21 cellular contexts compared by ENCODE assay signal in genomic region chr6:4378319-4378996, GRCh38.
DNase-seq lines count a peak whose midpoint lies in the region; ATAC-seq, FAIRE-seq and TF ChIP-seq lines count a peak whose summit lies in the region.
"Had no signal": no experiment of that assay in that cellular context is flagged by ENCODE, and none has a peak within 500 bp of the region (broad histone marks: within the 10 kb centered on the region; RNA-seq: fewer than 3 reads in every experiment).

No MANE protein-coding gene starts in this region.

- H4K12ac ChIP-seq in trophoblast cell (ENCODE audit: low read depth, low read length) = no peak overlapping the region

- H4K91ac ChIP-seq in H1 (replicated peaks; ENCODE audit: insufficient read length, low read length) = no peak overlapping the region
- peak overlapping the region; percentile 64 for H4K91ac ChIP-seq in trophoblast cell (ENCODE audit: low read depth, low read length)

- no peak overlapping the region for H2AFZ ChIP-seq in H1 (ENCODE audit: low read length)
- H2AFZ ChIP-seq in trophoblast cell (ENCODE audit: insufficient read depth, low read length, poor library complexity) = no peak overlapping the region
- H2AFZ ChIP-seq: GM23248 had no signal

- H2AK5ac ChIP-seq in H1 (ENCODE audit: low read depth, low read length) (no peak overlapping the region), trophoblast cell (ENCODE audit: low read length) (no peak overlapping the region)

- H3K18ac ChIP-seq in H1 (ENCODE audit: extremely low read depth, low read length) (peak overlapping the region; percentile 41; the same call in 1 of the 2 replicates), trophoblast cell (ENCODE audit: low read length) (peak overlapping the region; percentile 36)

- DNase-seq in natural killer cell treated with Interleukin-12 subunit alpha and Interleukin-12 subunit beta and Interleukin-15 and Interleukin-18, amount 100 ng/mL, for 72 hours (ENCODE audit: low spot score) = no peak
- DNase-seq in natural killer cell (no peak), H1 (ENCODE audit: low read depth in 1 of 2, low spot score in 2 of 2) (no peak), trophoblast cell (no peak), medulla oblongata (ENCODE audit: extremely low spot score) (no peak)
- no peak for DNase-seq in effector memory CD8-positive, alpha-beta T cell
- DNase-seq: ACHN; BE2C; C1 segment of cervical spinal cord; Caco-2; CD4-positive, CD25-positive, alpha-beta regulatory T cell; CD8-positive, alpha-beta memory T cell; GM23248; HCEC 1CT had no signal

- H4K20me1 ChIP-seq in H1 (replicated peaks in 1 of 2; ENCODE audit: control insufficient read depth in 1 of 2, insufficient read depth in 2 of 2, low read length in 2 of 2) = no peaks in the 10 kb centered on the region

- H3K4me1 ChIP-seq in H1 (replicated peaks in 1 of 4; ENCODE audit: control insufficient read depth in 3 of 4, insufficient read depth in 4 of 4, low read length in 3 of 4) (no peaks in the 10 kb centered on the region; a peak in 1 of 7 replicates), trophoblast cell (ENCODE audit: control insufficient read depth in 1 of 2, insufficient read depth in 2 of 2, low read length in 2 of 2) (peaks cover 5 to 11% of the 10 kb centered on the region in 2 experiments)
- H3K4me1 ChIP-seq: BE2C, Caco-2 had no signal

- TF ChIP-seq EP300 in H1 (IDR thresholded peaks at IDR 0.05; ENCODE audit: borderline replicate concordance in 1 of 2, low read depth in 2 of 2, low read length in 2 of 2) = no peak

- no peak overlapping the region for H4K5ac ChIP-seq in H1 (ENCODE audit: insufficient read length, low read depth, low read length)

- TF ChIP-seq RAD21 in H1 (IDR thresholded peaks at IDR 0.05 in 1 of 2, conservative IDR thresholded peaks at IDR 0.05 in 1 of 2; ENCODE audit: low read depth in 2 of 2, low read length in 2 of 2) = no peak

- no peak overlapping the region for H3K14ac ChIP-seq in H1 (ENCODE audit: insufficient read length)
- peak overlapping the region; percentile 68 for H3K14ac ChIP-seq in trophoblast cell (ENCODE audit: low read length)

- no peak for FAIRE-seq in H1 (lab: Jason Lieb, UNC)
- FAIRE-seq: A204.1, D721Med, G401.6, GM12891, GM19239, H54 had no signal

- H2BK5ac ChIP-seq in H1 (ENCODE audit: low read depth, low read length) (no peak overlapping the region), trophoblast cell (ENCODE audit: low read depth, low read length, poor library complexity) (no peak overlapping the region)

- H3K27me3 ChIP-seq in H1 (replicated peaks in 1 of 4; ENCODE audit: control insufficient read depth in 3 of 4, extremely low read depth in 1 of 4, insufficient read depth in 3 of 4, low read length in 3 of 4) = no peaks in the 10 kb centered on the region
- H3K27me3 ChIP-seq in trophoblast cell (ENCODE audit: insufficient read depth, low read length) = no peaks in the 10 kb centered on the region

- no peak overlapping the region for H2BK15ac ChIP-seq in H1 (ENCODE audit: low read length)

- no peak overlapping the region for H3K27ac Mint-ChIP-seq in natural killer cell treated with Interleukin-12 subunit alpha and Interleukin-12 subunit beta and Interleukin-15 and Interleukin-18, amount 100 ng/mL, for 72 hours
- no peak overlapping the region for H3K27ac Mint-ChIP-seq in natural killer cell
- no peak overlapping the region for H3K27ac Mint-ChIP-seq in effector memory CD8-positive, alpha-beta T cell
- H3K27ac Mint-ChIP-seq: CD4-positive, CD25-positive, alpha-beta regulatory T cell had no signal

- 87% methylated on average over 12 of the region's 12 CpGs; no CpG with 5 or more reads in 1 of the 2 experiments for WGBS in H1 (ENCODE audit: extremely low coverage in 1 of 2, insufficient coverage in 1 of 2, insufficient read length in 1 of 2, insufficient replicate concordance in 2 of 2, low coverage in 1 of 2, low lambda C conversion rate in 2 of 2, missing lambda C conversion rate in 1 of 2), 2 experiments
- WGBS in trophoblast cell (ENCODE audit: extremely low coverage, insufficient coverage, insufficient read length) = no CpG with 5 or more reads among the region's 12 CpGs

- H3K4me3 ChIP-seq in H1 (ENCODE audit: extremely low read depth in 1 of 4, insufficient read depth in 2 of 4, low read depth in 3 of 4, low read length in 4 of 4) (no peak overlapping the region), trophoblast cell (ENCODE audit: low read depth, low read length) (no peak overlapping the region)
- H3K4me3 ChIP-seq: GM23248 had no signal

- H3K27me3 Mint-ChIP-seq in natural killer cell treated with Interleukin-12 subunit alpha and Interleukin-12 subunit beta and Interleukin-15 and Interleukin-18, amount 100 ng/mL, for 72 hours = peaks cover 23% of the 10 kb centered on the region in 2 donors
- H3K27me3 Mint-ChIP-seq in natural killer cell (ENCODE audit: low read depth in 2 of 2) = peaks cover 18 to 39% of the 10 kb centered on the region in 2 donors
- peaks cover 47 to 90% of the 10 kb centered on the region in 2 donors for H3K27me3 Mint-ChIP-seq in effector memory CD8-positive, alpha-beta T cell
- H3K27me3 Mint-ChIP-seq: CD4-positive, CD25-positive, alpha-beta regulatory T cell had no signal

- H3K79me1 ChIP-seq in H1 (ENCODE audit: low read depth, low read length) = no peaks in the 10 kb centered on the region
- H3K79me1 ChIP-seq in trophoblast cell (ENCODE audit: low read length) = peaks cover 18% of the 10 kb centered on the region

- peaks cover 10% of the 10 kb centered on the region for H3K9me3 Mint-ChIP-seq in natural killer cell treated with Interleukin-12 subunit alpha and Interleukin-12 subunit beta and Interleukin-15 and Interleukin-18, amount 100 ng/mL, for 72 hours
- H3K9me3 Mint-ChIP-seq in natural killer cell = peaks cover 2 to 3% of the 10 kb centered on the region in 2 donors
- peaks cover 2 to 18% of the 10 kb centered on the region in 2 donors for H3K9me3 Mint-ChIP-seq in effector memory CD8-positive, alpha-beta T cell

- CTCF ChIA-PET in H1 (lab: Charles Lee; ENCODE audit: partially characterized antibody) = no interaction called here

- no peak overlapping the region for H3K56ac ChIP-seq in H1 (replicated peaks; ENCODE audit: insufficient read length, low read depth, low read length)

- TF ChIP-seq CTCF in natural killer cell (IDR thresholded peaks at IDR 0.05) (no peak), H1 (IDR thresholded peaks at IDR 0.05; ENCODE audit: control extremely low read depth in 1 of 3, insufficient read depth in 1 of 3, low read depth in 1 of 3, low read length in 3 of 3) (no peak)

- H3K23ac ChIP-seq in H1 (ENCODE audit: insufficient read length) (no peak overlapping the region), trophoblast cell (ENCODE audit: low read length) (no peak overlapping the region)

- no peaks in the 10 kb centered on the region for H3K23me2 ChIP-seq in H1 (ENCODE audit: low read depth, low read length)

- no peak for TF ChIP-seq POLR2A in H1 (IDR thresholded peaks at IDR 0.05; ENCODE audit: control extremely low read depth in 1 of 2, low read depth in 2 of 2, low read length in 2 of 2)

- POLR2A ChIA-PET in H1 (lab: Charles Lee; ENCODE audit: partially characterized antibody) = interaction anchor here (0.5 to 0.8 kb wide), 2 partner anchors 125 to 165 kb away, joined by 3 read pairs; no protein-coding TSS in a partner anchor

- H3K4me3 Mint-ChIP-seq in natural killer cell treated with Interleukin-12 subunit alpha and Interleukin-12 subunit beta and Interleukin-15 and Interleukin-18, amount 100 ng/mL, for 72 hours = no peak overlapping the region
- H3K4me3 Mint-ChIP-seq in natural killer cell = no peak overlapping the region
- no peak overlapping the region for H3K4me3 Mint-ChIP-seq in effector memory CD8-positive, alpha-beta T cell
- H3K4me3 Mint-ChIP-seq: CD4-positive, CD25-positive, alpha-beta regulatory T cell; CD8-positive, alpha-beta memory T cell had no signal

- H4K8ac ChIP-seq in H1 (ENCODE audit: extremely low read depth, insufficient read depth, low read length) (no peak overlapping the region), trophoblast cell (ENCODE audit: low read depth, low read length) (peak overlapping the region; percentile 7)

- H2BK20ac ChIP-seq in H1 (ENCODE audit: low read length) = no peak overlapping the region

- H3K27ac ChIP-seq in H1 (ENCODE audit: low read depth, low read length) (no peak overlapping the region), trophoblast cell (ENCODE audit: low read depth, low read length) (no peak overlapping the region)
- H3K27ac ChIP-seq: GM23248, HL-60 had no signal

- no peak overlapping the region for H2BK120ac ChIP-seq in H1 (replicated peaks; ENCODE audit: low read depth, low read length)
- peak overlapping the region; percentile 34 for H2BK120ac ChIP-seq in trophoblast cell (ENCODE audit: insufficient read depth, low read length, poor library complexity)

- H3K36me3 Mint-ChIP-seq in natural killer cell treated with Interleukin-12 subunit alpha and Interleukin-12 subunit beta and Interleukin-15 and Interleukin-18, amount 100 ng/mL, for 72 hours = peaks cover 24% of the 10 kb centered on the region
- H3K36me3 Mint-ChIP-seq in natural killer cell = peaks cover 15% of the 10 kb centered on the region
- H3K36me3 Mint-ChIP-seq in effector memory CD8-positive, alpha-beta T cell (ENCODE audit: insufficient read depth) = peaks cover 10% of the 10 kb centered on the region
- H3K36me3 Mint-ChIP-seq: CD4-positive, CD25-positive, alpha-beta regulatory T cell had no signal

- H3K9ac ChIP-seq in H1 (replicated peaks in 1 of 4; ENCODE audit: extremely low read depth in 1 of 4, low read depth in 3 of 4, low read length in 3 of 4) (no peak overlapping the region), trophoblast cell (ENCODE audit: low read length) (no peak overlapping the region)
- H3K9ac ChIP-seq: GM23248 had no signal

- H3K4me1 Mint-ChIP-seq in natural killer cell treated with Interleukin-12 subunit alpha and Interleukin-12 subunit beta and Interleukin-15 and Interleukin-18, amount 100 ng/mL, for 72 hours (ENCODE audit: low read depth in 2 of 2) = no peaks in the 10 kb centered on the region
- H3K4me1 Mint-ChIP-seq in natural killer cell = no peaks in the 10 kb centered on the region
- no peaks in the 10 kb centered on the region for H3K4me1 Mint-ChIP-seq in effector memory CD8-positive, alpha-beta T cell (ENCODE audit: low read depth in 2 of 2)
- H3K4me1 Mint-ChIP-seq: CD4-positive, CD25-positive, alpha-beta regulatory T cell; CD8-positive, alpha-beta memory T cell had no signal

- H3K4me2 ChIP-seq in H1 (ENCODE audit: insufficient read depth in 1 of 2, low read depth in 2 of 2, low read length in 2 of 2) = no peak overlapping the region
- H3K4me2 ChIP-seq in trophoblast cell (ENCODE audit: low read length) = no peak overlapping the region

- ATAC-seq in natural killer cell treated with Interleukin-12 subunit alpha and Interleukin-12 subunit beta and Interleukin-15 and Interleukin-18, amount 100 ng/mL, for 72 hours = peak; percentile 8 to 10
- ATAC-seq in natural killer cell = no peak
- no peak for ATAC-seq in effector memory CD8-positive, alpha-beta T cell (replicated peaks)

- H3K4ac ChIP-seq in H1 (replicated peaks; ENCODE audit: insufficient read length, low read depth, low read length) = no peak overlapping the region
- H3K4ac ChIP-seq in trophoblast cell (ENCODE audit: low read depth, low read length) = no peak overlapping the region

- H2BK12ac ChIP-seq in H1 (ENCODE audit: low read depth, low read length) (0 out of 2 replicates have a peak overlapping the region, but pooled peaks have one; percentile 19), trophoblast cell (ENCODE audit: low read length) (peak overlapping the region; percentile 91)

- H3K79me2 ChIP-seq in H1 (ENCODE audit: control insufficient read depth in 1 of 2, insufficient read depth in 2 of 2, low read length in 2 of 2) = no peaks in the 10 kb centered on the region
- H3K79me2 ChIP-seq in trophoblast cell (ENCODE audit: control insufficient read depth, insufficient read depth, low read length, poor library complexity) = no peaks in the 10 kb centered on the region

- no peaks in the 10 kb centered on the region; a peak in 1 of 8 replicates for H3K36me3 ChIP-seq in H1 (ENCODE audit: control insufficient read depth in 2 of 4, insufficient read depth in 4 of 4, low read length in 3 of 4)
- no peaks in the 10 kb centered on the region for H3K36me3 ChIP-seq in trophoblast cell (ENCODE audit: control insufficient read depth in 1 of 2, insufficient read depth in 2 of 2, low read length in 2 of 2)
- H3K36me3 ChIP-seq: BE2C had no signal

- H3K9me3 ChIP-seq in H1 (ENCODE audit: insufficient read depth in 2 of 2, low read depth in 1 of 2, low read length in 1 of 2) = no peaks in the 10 kb centered on the region
- H3K9me3 ChIP-seq in trophoblast cell (ENCODE audit: insufficient read depth, low read depth, low read length) = peaks cover 6% of the 10 kb centered on the region
- H3K9me3 ChIP-seq: BE2C had no signal

- intact Hi-C loops in natural killer cell (cut with micrococcal nuclease) = no loop called here

Comparison
In these comparisons a context has a peak if more than half of its experiments do, and no peak if none do; other contexts are left out.
1. ATAC-seq: peak in natural killer cell treated with Interleukin-12 subunit alpha and Interleukin-12 subunit beta and Interleukin-15 and Interleukin-18, amount 100 ng/mL, for 72 hours (2 of 2); none in natural killer cell (0 of 3) and effector memory CD8-positive, alpha-beta T cell (single experiment).